Comparison of ENCODE assay signal across 9 cellular contexts in the genomic region with DNA sequence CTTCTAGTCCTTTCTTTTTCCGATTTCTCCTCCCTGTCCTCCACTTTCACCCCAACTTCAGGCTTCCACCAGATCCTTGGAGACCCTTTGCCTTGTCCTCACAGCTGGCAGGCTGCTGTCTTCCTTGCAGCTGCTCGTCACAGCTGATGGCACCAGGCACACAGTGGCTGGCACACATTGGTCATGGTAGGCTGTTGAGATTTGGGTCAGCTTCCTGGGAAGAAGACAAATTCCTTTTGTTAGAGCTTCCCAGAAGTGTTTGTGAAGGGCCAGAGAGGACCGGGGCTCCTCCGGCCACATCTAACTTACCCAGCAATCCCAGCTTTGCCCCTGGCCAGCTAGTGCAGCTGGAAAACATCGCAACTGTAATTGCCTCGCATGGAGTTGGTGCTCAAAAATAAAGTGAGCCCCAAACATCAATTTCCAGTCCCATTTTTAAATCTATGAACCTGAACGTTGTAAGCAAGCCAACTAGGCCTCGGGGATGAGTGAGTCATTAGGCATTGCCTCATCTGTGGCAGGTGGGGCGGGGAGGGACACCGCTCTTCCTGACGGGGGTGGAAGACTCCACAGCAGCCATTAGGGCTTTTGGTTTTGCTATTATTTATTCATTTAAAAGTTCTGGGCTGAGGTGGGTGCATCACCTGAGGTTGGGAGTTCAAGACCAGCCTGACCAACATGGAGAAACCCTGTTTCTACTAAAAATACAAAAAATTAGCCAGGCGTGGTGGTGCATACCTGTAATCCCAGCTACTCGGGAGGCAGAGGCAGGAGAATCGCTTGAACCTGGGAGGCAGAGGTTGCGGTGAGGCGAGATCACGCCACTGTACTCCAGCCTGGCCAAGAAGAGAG. TPM values are rescaled to one million over a fixed set of nuclear protein-coding genes. Genes with fewer than 3 reads are reported as not detected.
DNase-seq lines count a peak whose midpoint lies in the region; ATAC-seq and TF ChIP-seq lines count a peak whose summit lies in the region.
"Had no signal": no experiment of that assay in that cellular context is flagged by ENCODE, and none has a peak within 500 bp of the region (broad histone marks: within the 10 kb centered on the region; RNA-seq: fewer than 3 reads in every experiment).

No MANE protein-coding gene starts in this region.

- H3K4me3 ChIP-seq in brain microvascular endothelial cell (ENCODE audit: low read depth, low read length), result no peak overlapping the region
- no peak overlapping the region for H3K4me3 ChIP-seq in left lung
- H3K4me3 ChIP-seq in tibial artery, result no peak overlapping the region
- H3K4me3 ChIP-seq in MM.1S (ENCODE audit: low read length), result no peak overlapping the region

- H3K36me3 Mint-ChIP-seq in CD4-positive, alpha-beta T cell (ENCODE audit: low read depth), result no peaks in the 10 kb centered on the region
- no peaks in the 10 kb centered on the region for H3K36me3 Mint-ChIP-seq in T-cell

- H4K20me1 ChIP-seq in MM.1S (ENCODE audit: insufficient read depth, low read length), result no peaks in the 10 kb centered on the region

- in situ Hi-C loops in brain microvascular endothelial cell (cut with HindIII; ENCODE audit: low pct_ligation_motif_present, low sequenced_read_pairs), result no loop called here

- peaks cover 5% of the 10 kb centered on the region for H3K9me3 Mint-ChIP-seq in CD4-positive, alpha-beta T cell
- peaks cover 11 to 15% (median 13%) of the 10 kb centered on the region in 3 donors for H3K9me3 Mint-ChIP-seq in T-cell

- no peaks in the 10 kb centered on the region for H3K9me2 ChIP-seq in MM.1S (replicated peaks; ENCODE audit: insufficient read depth, low read length)

- H3K27me3 ChIP-seq in brain microvascular endothelial cell (replicated peaks) (no peaks in the 10 kb centered on the region), left lung (no peaks in the 10 kb centered on the region), tibial artery (no peaks in the 10 kb centered on the region), MM.1S (replicated peaks; ENCODE audit: insufficient read depth, low read length) (no peaks in the 10 kb centered on the region)
- no peaks in the 10 kb centered on the region for H3K27me3 ChIP-seq in CD4-positive, alpha-beta T cell (ENCODE audit: control insufficient read depth, insufficient read depth, low read length)

- H3K27ac Mint-ChIP-seq in CD4-positive, alpha-beta T cell, result no peak overlapping the region
- H3K27ac Mint-ChIP-seq in T-cell, result no peak overlapping the region
- H3K27ac Mint-ChIP-seq: T-helper 1 cell treated with Interleukin-12 subunit alpha and Interleukin-12 subunit beta and Interleukin-4 antibody, amounts not matched to agents 30 μg/mL and 1 μg/mL, for 36 hours had no signal

- no peaks in the 10 kb centered on the region for H3K4me1 Mint-ChIP-seq in CD4-positive, alpha-beta T cell (ENCODE audit: low read depth)
- H3K4me1 Mint-ChIP-seq in T-cell, result peaks cover 0 to 5% (median 0%) of the 10 kb centered on the region in 3 donors

- no peak for TF ChIP-seq CTCF in brain microvascular endothelial cell (IDR thresholded peaks at IDR 0.05; ENCODE audit: low read depth, low read length, missing control alignments)
- no peak for TF ChIP-seq CTCF in left lung (IDR thresholded peaks at IDR 0.05)
- TF ChIP-seq CTCF in tibial artery (IDR thresholded peaks at IDR 0.05), result no peak
- TF ChIP-seq CTCF in MM.1S (IDR thresholded peaks at IDR 0.05; ENCODE audit: low read length), result no peak
- TF ChIP-seq CTCF in CD4-positive, alpha-beta T cell (IDR thresholded peaks at IDR 0.05), result no peak

- no peak overlapping the region for H3K4me2 ChIP-seq in MM.1S (ENCODE audit: low read depth, low read length)

- no peak overlapping the region for H2AFZ ChIP-seq in MM.1S (ENCODE audit: low read length)

- ATAC-seq in left lung, result peak; percentile 49
- no peak for ATAC-seq in CD4-positive, alpha-beta T cell (ENCODE audit: poor library complexity)
- ATAC-seq in T-cell (replicated peaks in 1 of 4), result no peak

- CTCF ChIA-PET in CD4-positive, alpha-beta T cell (lab: Charles Lee), result no interaction called here
- CTCF ChIA-PET in T-cell (lab: Charles Lee), result no interaction called here

- H3K4me1 ChIP-seq in left lung (peaks cover 0 to 22% of the 10 kb centered on the region in 2 donors), tibial artery (peaks cover 0 to 42% (median 34%) of the 10 kb centered on the region in 4 donors), MM.1S (ENCODE audit: low read length) (no peaks in the 10 kb centered on the region)

- POLR2A ChIA-PET in CD4-positive, alpha-beta T cell (lab: Charles Lee), result no interaction called here
- POLR2A ChIA-PET in T-cell (lab: Charles Lee), result no interaction called here

- intact Hi-C loops in left lung (cut with DNase I) (no loop called here), tibial artery (cut with DNase I; ENCODE audit: low total_unique reads) (no loop called here)
- intact Hi-C loops in CD4-positive, alpha-beta T cell (cut with DNase I, micrococcal nuclease), result no loop called here

- peaks cover 0 to 25% of the 10 kb centered on the region in 2 donors for H3K9me3 ChIP-seq in left lung
- peaks cover 0 to 7% (median 0%) of the 10 kb centered on the region in 3 donors for H3K9me3 ChIP-seq in tibial artery
- no peaks in the 10 kb centered on the region for H3K9me3 ChIP-seq in MM.1S (replicated peaks; ENCODE audit: insufficient read depth, low read length)
- peaks cover 11% of the 10 kb centered on the region for H3K9me3 ChIP-seq in CD4-positive, alpha-beta T cell (ENCODE audit: control insufficient read depth, low read length)

- no peaks in the 10 kb centered on the region for H3K27me3 Mint-ChIP-seq in CD4-positive, alpha-beta T cell
- H3K27me3 Mint-ChIP-seq in T-cell, result no peaks in the 10 kb centered on the region

- DNase-seq in NCI-H345 (lab: John Stamatoyannopoulos, UW) (peak; percentile 45), NCI-H345 treated with DMSO at 0.1 percent for 48 hours (lab: John Stamatoyannopoulos, UW; ENCODE audit: unreplicated experiment) (no peak), brain microvascular endothelial cell (peak; percentile 67), left lung (no peak), tibial artery (peak; percentile 68 to 84), MM.1S (no peak), T-cell (no peak)
- no peak for DNase-seq in CD4-positive, alpha-beta T cell

- H3K36me3 ChIP-seq in brain microvascular endothelial cell (replicated peaks), result no peaks in the 10 kb centered on the region
- no peaks in the 10 kb centered on the region for H3K36me3 ChIP-seq in left lung
- H3K36me3 ChIP-seq in tibial artery, result no peaks in the 10 kb centered on the region
- no peaks in the 10 kb centered on the region for H3K36me3 ChIP-seq in MM.1S (replicated peaks; ENCODE audit: insufficient read depth, low read length)

- H3K9ac ChIP-seq in MM.1S (ENCODE audit: low read length), result no peak overlapping the region

- H3F3A ChIP-seq in MM.1S (ENCODE audit: insufficient read depth, low read length), result no peaks in the 10 kb centered on the region

- H3K27ac ChIP-seq in brain microvascular endothelial cell, result peak overlapping the region; percentile 77
- H3K27ac ChIP-seq in left lung, result peak overlapping the region; percentile 58 to 79
- H3K27ac ChIP-seq in tibial artery, result peak overlapping the region; percentile 67 to 77
- no peak overlapping the region for H3K27ac ChIP-seq in MM.1S (ENCODE audit: low read length)
- H3K27ac ChIP-seq in CD4-positive, alpha-beta T cell (ENCODE audit: low read depth, low read length), result no peak overlapping the region

- H3K4me3 Mint-ChIP-seq in CD4-positive, alpha-beta T cell, result no peak overlapping the region
- H3K4me3 Mint-ChIP-seq in T-cell, result no peak overlapping the region
- H3K4me3 Mint-ChIP-seq: T-helper 1 cell treated with Interleukin-12 subunit alpha and Interleukin-12 subunit beta and Interleukin-4 antibody, amounts not matched to agents 30 μg/mL and 1 μg/mL, for 36 hours had no signal

- no peaks in the 10 kb centered on the region for H3K79me2 ChIP-seq in MM.1S (ENCODE audit: low read length)

RNA-seq across cellular contexts. Expression of a gene that starts 12.4 kb away (rescaled TPM):
- total RNA-seq in left lung, result not detected
- not detected for total RNA-seq in CD4-positive, alpha-beta T cell
- 1 to 10 TPM in 4 of 5 donors, not detected in 1; 1.2 to 9.4 (median 4.5) TPM for total RNA-seq in T-cell

RNA-seq across cellular contexts. Expression of a gene that starts 23.3 kb away (rescaled TPM):
- total RNA-seq in left lung (under 1 TPM in 1 of 2 donors, not detected in 1; 0.34 TPM), T-cell (10 to 100 TPM in 3 of 5 donors, not detected in 2; 15.8 to 22.5 (median 16.0) TPM)
- total RNA-seq in CD4-positive, alpha-beta T cell, result not detected

Comparison
In these comparisons a context has a peak if more than half of its experiments do, and no peak if none do; other contexts are left out.
1. DNase-seq: peak in NCI-H345 (single experiment), brain microvascular endothelial cell (single experiment) and tibial artery (2 of 2); none in NCI-H345 treated with DMSO at 0.1 percent for 48 hours (single experiment), left lung (0 of 2), MM.1S (single experiment), CD4-positive, alpha-beta T cell (0 of 10) and T-cell (0 of 34).
2. H3K27ac ChIP-seq: peak in brain microvascular endothelial cell (single experiment), left lung (2 of 2) and tibial artery (2 of 2); none in MM.1S (single experiment) and CD4-positive, alpha-beta T cell (single experiment).